ENCODE assay signal across 1 cellular context in the genomic region with DNA sequence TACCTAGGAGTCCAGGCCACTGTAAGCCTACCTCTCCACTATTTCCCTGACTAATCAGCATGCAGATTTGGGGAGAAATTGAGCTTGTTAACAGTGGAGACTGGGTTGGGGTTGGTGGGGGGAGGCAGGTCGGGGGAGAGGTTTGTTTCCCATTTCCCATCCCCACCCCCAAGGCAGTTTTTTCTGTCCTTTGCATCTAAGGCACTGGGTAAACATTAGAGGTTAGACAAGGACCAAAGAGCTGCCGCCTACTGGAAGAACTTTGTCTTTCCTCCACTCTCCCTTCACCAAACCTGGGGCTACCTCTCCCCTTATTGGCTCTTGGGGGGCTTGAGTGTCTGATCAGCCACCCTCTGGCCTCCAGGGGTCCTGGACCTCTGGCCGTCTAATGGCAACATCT.
TF ChIP-seq lines count a peak whose summit lies in the region.

No MANE protein-coding gene starts in this region.

TF ChIP-seq in GM23338, 12 proteins besides CTCF, POLR2A, EP300 and RAD21 (continued from another document):
- TF ChIP-seq, protein P1, sequence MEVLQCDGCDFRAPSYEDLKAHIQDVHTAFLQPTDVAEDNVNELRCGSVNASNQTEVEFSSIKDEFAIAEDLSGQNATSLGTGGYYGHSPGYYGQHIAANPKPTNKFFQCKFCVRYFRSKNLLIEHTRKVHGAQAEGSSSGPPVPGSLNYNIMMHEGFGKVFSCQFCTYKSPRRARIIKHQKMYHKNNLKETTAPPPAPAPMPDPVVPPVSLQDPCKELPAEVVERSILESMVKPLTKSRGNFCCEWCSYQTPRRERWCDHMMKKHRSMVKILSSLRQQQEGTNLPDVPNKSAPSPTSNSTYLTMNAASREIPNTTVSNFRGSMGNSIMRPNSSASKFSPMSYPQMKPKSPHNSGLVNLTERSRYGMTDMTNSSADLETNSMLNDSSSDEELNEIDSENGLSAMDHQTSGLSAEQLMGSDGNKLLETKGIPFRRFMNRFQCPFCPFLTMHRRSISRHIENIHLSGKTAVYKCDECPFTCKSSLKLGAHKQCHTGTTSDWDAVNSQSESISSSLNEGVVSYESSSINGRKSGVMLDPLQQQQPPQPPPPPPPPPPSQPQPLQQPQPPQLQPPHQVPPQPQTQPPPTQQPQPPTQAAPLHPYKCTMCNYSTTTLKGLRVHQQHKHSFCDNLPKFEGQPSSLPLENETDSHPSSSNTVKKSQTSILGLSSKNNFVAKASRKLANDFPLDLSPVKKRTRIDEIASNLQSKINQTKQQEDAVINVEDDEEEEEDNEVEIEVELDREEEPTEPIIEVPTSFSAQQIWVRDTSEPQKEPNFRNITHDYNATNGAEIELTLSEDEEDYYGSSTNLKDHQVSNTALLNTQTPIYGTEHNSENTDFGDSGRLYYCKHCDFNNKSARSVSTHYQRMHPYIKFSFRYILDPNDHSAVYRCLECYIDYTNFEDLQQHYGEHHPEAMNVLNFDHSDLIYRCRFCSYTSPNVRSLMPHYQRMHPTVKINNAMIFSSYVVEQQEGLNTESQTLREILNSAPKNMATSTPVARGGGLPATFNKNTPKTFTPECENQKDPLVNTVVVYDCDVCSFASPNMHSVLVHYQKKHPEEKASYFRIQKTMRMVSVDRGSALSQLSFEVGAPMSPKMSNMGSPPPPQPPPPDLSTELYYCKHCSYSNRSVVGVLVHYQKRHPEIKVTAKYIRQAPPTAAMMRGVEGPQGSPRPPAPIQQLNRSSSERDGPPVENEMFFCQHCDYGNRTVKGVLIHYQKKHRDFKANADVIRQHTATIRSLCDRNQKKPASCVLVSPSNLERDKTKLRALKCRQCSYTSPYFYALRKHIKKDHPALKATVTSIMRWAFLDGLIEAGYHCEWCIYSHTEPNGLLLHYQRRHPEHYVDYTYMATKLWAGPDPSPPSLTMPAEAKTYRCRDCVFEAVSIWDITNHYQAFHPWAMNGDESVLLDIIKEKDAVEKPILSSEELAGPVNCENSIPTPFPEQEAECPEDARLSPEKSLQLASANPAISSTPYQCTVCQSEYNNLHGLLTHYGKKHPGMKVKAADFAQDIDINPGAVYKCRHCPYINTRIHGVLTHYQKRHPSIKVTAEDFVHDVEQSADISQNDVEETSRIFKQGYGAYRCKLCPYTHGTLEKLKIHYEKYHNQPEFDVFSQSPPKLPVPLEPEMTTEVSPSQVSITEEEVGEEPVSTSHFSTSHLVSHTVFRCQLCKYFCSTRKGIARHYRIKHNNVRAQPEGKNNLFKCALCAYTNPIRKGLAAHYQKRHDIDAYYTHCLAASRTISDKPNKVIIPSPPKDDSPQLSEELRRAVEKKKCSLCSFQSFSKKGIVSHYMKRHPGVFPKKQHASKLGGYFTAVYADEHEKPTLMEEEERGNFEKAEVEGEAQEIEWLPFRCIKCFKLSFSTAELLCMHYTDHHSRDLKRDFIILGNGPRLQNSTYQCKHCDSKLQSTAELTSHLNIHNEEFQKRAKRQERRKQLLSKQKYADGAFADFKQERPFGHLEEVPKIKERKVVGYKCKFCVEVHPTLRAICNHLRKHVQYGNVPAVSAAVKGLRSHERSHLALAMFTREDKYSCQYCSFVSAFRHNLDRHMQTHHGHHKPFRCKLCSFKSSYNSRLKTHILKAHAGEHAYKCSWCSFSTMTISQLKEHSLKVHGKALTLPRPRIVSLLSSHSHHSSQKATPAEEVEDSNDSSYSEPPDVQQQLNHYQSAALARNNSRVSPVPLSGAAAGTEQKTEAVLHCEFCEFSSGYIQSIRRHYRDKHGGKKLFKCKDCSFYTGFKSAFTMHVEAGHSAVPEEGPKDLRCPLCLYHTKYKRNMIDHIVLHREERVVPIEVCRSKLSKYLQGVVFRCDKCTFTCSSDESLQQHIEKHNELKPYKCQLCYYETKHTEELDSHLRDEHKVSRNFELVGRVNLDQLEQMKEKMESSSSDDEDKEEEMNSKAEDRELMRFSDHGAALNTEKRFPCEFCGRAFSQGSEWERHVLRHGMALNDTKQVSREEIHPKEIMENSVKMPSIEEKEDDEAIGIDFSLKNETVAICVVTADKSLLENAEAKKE (CRISPR knock-in tag; IDR thresholded peaks at IDR 0.05): no peak
- TF ChIP-seq, protein P2, sequence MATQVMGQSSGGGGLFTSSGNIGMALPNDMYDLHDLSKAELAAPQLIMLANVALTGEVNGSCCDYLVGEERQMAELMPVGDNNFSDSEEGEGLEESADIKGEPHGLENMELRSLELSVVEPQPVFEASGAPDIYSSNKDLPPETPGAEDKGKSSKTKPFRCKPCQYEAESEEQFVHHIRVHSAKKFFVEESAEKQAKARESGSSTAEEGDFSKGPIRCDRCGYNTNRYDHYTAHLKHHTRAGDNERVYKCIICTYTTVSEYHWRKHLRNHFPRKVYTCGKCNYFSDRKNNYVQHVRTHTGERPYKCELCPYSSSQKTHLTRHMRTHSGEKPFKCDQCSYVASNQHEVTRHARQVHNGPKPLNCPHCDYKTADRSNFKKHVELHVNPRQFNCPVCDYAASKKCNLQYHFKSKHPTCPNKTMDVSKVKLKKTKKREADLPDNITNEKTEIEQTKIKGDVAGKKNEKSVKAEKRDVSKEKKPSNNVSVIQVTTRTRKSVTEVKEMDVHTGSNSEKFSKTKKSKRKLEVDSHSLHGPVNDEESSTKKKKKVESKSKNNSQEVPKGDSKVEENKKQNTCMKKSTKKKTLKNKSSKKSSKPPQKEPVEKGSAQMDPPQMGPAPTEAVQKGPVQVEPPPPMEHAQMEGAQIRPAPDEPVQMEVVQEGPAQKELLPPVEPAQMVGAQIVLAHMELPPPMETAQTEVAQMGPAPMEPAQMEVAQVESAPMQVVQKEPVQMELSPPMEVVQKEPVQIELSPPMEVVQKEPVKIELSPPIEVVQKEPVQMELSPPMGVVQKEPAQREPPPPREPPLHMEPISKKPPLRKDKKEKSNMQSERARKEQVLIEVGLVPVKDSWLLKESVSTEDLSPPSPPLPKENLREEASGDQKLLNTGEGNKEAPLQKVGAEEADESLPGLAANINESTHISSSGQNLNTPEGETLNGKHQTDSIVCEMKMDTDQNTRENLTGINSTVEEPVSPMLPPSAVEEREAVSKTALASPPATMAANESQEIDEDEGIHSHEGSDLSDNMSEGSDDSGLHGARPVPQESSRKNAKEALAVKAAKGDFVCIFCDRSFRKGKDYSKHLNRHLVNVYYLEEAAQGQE (IDR thresholded peaks at IDR 0.05; ENCODE audit: unreplicated experiment): no peak
TF ChIP-seq in GM23338: peak in this region for 0.
